Comparison of ENCODE assay signal across 8 cellular contexts in the genomic region with DNA sequence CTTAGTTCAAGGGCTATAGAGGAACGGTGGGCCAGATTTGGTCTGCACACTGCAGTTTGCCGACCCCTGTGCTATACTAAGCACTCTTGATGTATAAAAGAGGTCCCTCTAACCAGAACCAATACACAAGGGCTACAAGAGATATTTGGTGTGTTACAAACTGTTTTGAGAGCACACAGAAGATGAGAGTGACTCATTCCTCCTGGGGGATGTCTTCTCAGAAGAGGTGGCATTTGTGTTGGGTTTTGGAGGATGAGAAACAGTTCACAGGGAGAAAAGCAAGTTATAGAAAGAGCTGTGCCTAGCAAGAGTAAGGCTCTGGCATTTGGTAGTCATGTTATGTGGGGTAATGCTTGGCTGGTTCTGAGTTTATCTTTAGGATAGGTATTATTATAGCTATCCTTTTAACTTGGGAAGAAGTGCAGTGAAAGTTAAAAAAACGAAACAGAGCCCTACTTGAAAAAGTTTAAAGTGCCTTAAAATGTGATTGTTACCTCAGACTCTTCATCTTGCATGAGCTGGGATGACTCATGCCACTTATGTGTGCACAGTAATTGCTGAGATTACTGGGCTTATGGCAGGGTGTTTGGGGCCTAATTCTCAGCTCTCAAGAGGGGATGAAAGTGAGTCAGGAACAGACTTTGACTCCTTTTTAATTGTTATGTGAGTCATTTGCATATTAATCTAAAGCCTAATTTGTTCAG.
DNase-seq lines count a peak whose midpoint lies in the region; ATAC-seq and TF ChIP-seq lines count a peak whose summit lies in the region.

No MANE protein-coding gene starts in this region.

- no peaks in the 10 kb centered on the region for H3K36me3 ChIP-seq in SJCRH30

- no peaks in the 10 kb centered on the region for H3K27me3 ChIP-seq in SJCRH30

- ATAC-seq in GM21619 (IDR thresholded peaks at IDR 0.05; ENCODE audit: unreplicated experiment) = peak; percentile 45
- ATAC-seq in left ventricle myocardium superior = no peak
- no peak for ATAC-seq in GM21367 (IDR thresholded peaks at IDR 0.05; ENCODE audit: unreplicated experiment)

- H3K4me3 ChIP-seq in AG10803 (ENCODE audit: low read length) (no peak overlapping the region), SJCRH30 (no peak overlapping the region)

- H3K9me3 ChIP-seq in SJCRH30 (replicated peaks) = no peaks in the 10 kb centered on the region

- TF ChIP-seq CTCF in AG10803 (conservative IDR thresholded peaks at IDR 0.05; ENCODE audit: low read length) = no peak

- H3K27ac ChIP-seq in SJCRH30 = no peak overlapping the region

- intact Hi-C loops in left ventricle myocardium superior (cut with micrococcal nuclease) = no loop called here

- no peaks in the 10 kb centered on the region for H3K4me1 ChIP-seq in SJCRH30

- DNase-seq in AG10803 (ENCODE audit: low read depth) (peak; percentile 38), SJCRH30 (peak; percentile 11 to 47), glomerular visceral epithelial cell (ENCODE audit: extremely low spot score) (peak; percentile 31), OCI-M2 (lab: John Stamatoyannopoulos, UW; ENCODE audit: unreplicated experiment) (no peak), left ventricle myocardium superior (no peak), NCI-H2196 (lab: John Stamatoyannopoulos, UW; ENCODE audit: unreplicated experiment) (no peak)

Comparison
In these comparisons a context has a peak if more than half of its experiments do, and no peak if none do; other contexts are left out.
1. DNase-seq: peak in AG10803 (single experiment), SJCRH30 (2 of 2) and glomerular visceral epithelial cell (single experiment); none in OCI-M2 (single experiment), left ventricle myocardium superior (single experiment) and NCI-H2196 (single experiment).